In genomic region chr19:40697007-40697406, GRCh38 we compare ENCODE assay signal across 29 cellular contexts.
"Had no signal": no experiment of that assay in that cellular context is flagged by ENCODE, and none has a peak within 500 bp of the region (broad histone marks: within the 10 kb centered on the region; RNA-seq: fewer than 3 reads in every experiment).

No MANE protein-coding gene starts in this region.

- H3K36me3 ChIP-seq: neural progenitor cell, ovary, uterus had no signal

- H3K27me3 Mint-ChIP-seq: progenitor cell of endocrine pancreas; stimulated activated naive CD8-positive, alpha-beta T cell treated with anti-CD3 and anti-CD28 coated beads, Interleukin-15, amount 100 ng/mL, for 72 hours; type B pancreatic cell had no signal

- H3K4me3 Mint-ChIP-seq: natural killer cell; nephron; neural progenitor cell; stimulated activated effector memory CD8-positive, alpha-beta T cell treated with anti-CD3 and anti-CD28 coated beads, Interleukin-12 subunit alpha, Interleukin-12 subunit beta, amount 100 ng/mL, for 72 hours; stimulated activated naive CD8-positive, alpha-beta T cell treated with anti-CD3 and anti-CD28 coated beads, Interleukin-15, amount 100 ng/mL, for 72 hours; type B pancreatic cell had no signal

- H3K4me1 ChIP-seq: neural progenitor cell, parathyroid adenoma, psoas muscle, tibial artery, transverse colon, upper lobe of right lung had no signal

- H3K9me3 Mint-ChIP-seq: natural killer cell; nephron; neural progenitor cell; stimulated activated effector memory CD8-positive, alpha-beta T cell treated with anti-CD3 and anti-CD28 coated beads, Interleukin-12 subunit alpha, Interleukin-12 subunit beta, amount 100 ng/mL, for 72 hours; stimulated activated naive CD8-positive, alpha-beta T cell treated with anti-CD3 and anti-CD28 coated beads, Interleukin-15, amount 100 ng/mL, for 72 hours; type B pancreatic cell had no signal

- H3K27ac ChIP-seq: neural progenitor cell, ovary, parathyroid adenoma, psoas muscle, right lobe of liver, sigmoid colon, suprapubic skin, testis, tibial artery, transverse colon, upper lobe of right lung, uterus had no signal

- H3K9me3 ChIP-seq: ovary, psoas muscle, right lobe of liver, sigmoid colon, suprapubic skin, testis, tibial artery, transverse colon, upper lobe of right lung, uterus had no signal

- H3K4me3 ChIP-seq: neural progenitor cell, ovary, psoas muscle, right lobe of liver, sigmoid colon, suprapubic skin, testis, tibial artery, transverse colon, upper lobe of right lung, uterus had no signal

- ATAC-seq: natural killer cell; psoas muscle; right cardiac atrium; right lobe of liver; stimulated activated effector memory CD8-positive, alpha-beta T cell treated with anti-CD3 and anti-CD28 coated beads, Interleukin-12 subunit alpha, Interleukin-12 subunit beta, amount 100 ng/mL, for 72 hours; stimulated activated naive CD8-positive, alpha-beta T cell treated with anti-CD3 and anti-CD28 coated beads, Interleukin-15, amount 100 ng/mL, for 72 hours; stimulated activated naive CD8-positive, alpha-beta T cell treated with anti-CD3 and anti-CD28 coated beads, Interleukin-15, Interleukin-2, amounts not matched to agents 100 U/mL and 50 U/mL, for 24 hours; upper lobe of right lung had no signal

- FAIRE-seq: small intestine had no signal

- DNase-seq: natural killer cell; occipital lobe; ovary; posterior cingulate gyrus; psoas muscle; right lobe of liver; sigmoid colon; small intestine; stimulated activated CD4-positive, alpha-beta T cell treated with anti-CD3 and anti-CD28 coated beads, Interleukin-15, amount 100 ng/mL, for 24 hours; stimulated activated CD4-positive, alpha-beta T cell treated with anti-CD3 and anti-CD28 coated beads, Interleukin-2, amount 100 ng/mL, for 24 hours; stimulated activated CD4-positive, alpha-beta T cell treated with anti-CD3 and anti-CD28 coated beads, Interleukin-2, amount 100 ng/mL, for 48 hours; stimulated activated CD4-positive, alpha-beta T cell treated with anti-CD3 and anti-CD28 coated beads, Interleukin-4, amount 100 ng/mL, for 24 hours; stimulated activated naive CD4-positive, alpha-beta T cell; stimulated activated naive CD8-positive, alpha-beta T cell treated with anti-CD3 and anti-CD28 coated beads, Interleukin-15, amount 100 ng/mL, for 72 hours; stimulated activated naive CD8-positive, alpha-beta T cell treated with anti-CD3 and anti-CD28 coated beads, Interleukin-15, Interleukin-2, amounts not matched to agents 100 U/mL and 50 U/mL, for 24 hours; substantia nigra; testis; tibial artery; transverse colon; upper lobe of right lung; uterus had no signal

- H3K4me1 Mint-ChIP-seq: natural killer cell; stimulated activated effector memory CD8-positive, alpha-beta T cell treated with anti-CD3 and anti-CD28 coated beads, Interleukin-12 subunit alpha, Interleukin-12 subunit beta, amount 100 ng/mL, for 72 hours; stimulated activated naive CD8-positive, alpha-beta T cell treated with anti-CD3 and anti-CD28 coated beads, Interleukin-15, amount 100 ng/mL, for 72 hours had no signal

- H3K27ac Mint-ChIP-seq: natural killer cell; nephron; neural progenitor cell; stimulated activated effector memory CD8-positive, alpha-beta T cell treated with anti-CD3 and anti-CD28 coated beads, Interleukin-12 subunit alpha, Interleukin-12 subunit beta, amount 100 ng/mL, for 72 hours; stimulated activated naive CD8-positive, alpha-beta T cell treated with anti-CD3 and anti-CD28 coated beads, Interleukin-15, amount 100 ng/mL, for 72 hours; type B pancreatic cell had no signal
